In the genomic region with DNA sequence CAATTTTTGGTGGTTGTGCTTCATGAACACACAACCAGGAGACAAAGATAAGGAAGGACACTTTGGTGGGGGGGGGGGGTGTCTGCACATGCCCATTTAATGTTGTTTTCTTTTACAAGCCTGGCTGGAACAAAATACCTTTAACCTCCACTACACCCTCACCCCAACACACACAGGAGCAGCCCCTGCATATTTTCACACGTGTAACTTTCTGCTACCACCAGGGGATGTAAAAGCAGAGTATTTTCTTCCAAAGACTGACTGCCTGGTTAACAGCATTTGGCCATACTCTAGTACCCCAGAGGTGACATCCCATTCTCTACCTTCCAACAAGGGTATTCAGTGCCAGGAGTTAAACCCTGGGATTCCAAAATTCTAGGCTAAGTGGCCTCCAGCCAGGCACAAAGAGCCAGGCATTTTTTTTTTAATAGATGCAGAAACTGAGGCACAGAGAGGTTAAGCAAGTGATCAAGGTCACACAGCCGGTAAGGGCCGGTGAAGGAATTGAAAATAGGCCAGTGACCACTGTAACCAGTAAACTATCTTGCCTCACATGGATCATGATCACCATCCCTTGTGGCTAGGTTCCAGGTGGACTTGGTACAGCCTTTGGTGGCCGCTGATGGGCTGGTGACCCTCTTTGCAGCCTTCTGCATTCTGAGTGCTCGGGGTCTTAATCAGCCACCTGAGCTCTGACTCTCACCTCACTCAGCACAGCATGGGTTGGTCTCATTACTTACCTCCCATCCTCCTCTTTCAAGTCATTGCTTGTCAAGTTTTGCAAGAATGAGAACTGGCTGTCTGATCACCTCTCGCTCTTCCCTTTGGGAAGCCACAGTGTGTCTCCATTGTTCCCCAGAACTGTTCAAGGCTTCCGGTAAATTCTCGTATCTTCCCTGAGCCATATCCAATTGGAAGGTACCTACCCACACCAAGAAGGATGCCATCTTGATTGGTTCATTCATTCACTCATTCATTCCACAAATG, we compare ENCODE assay signal across 30 cellular contexts. TPM values are rescaled to one million over a fixed set of nuclear protein-coding genes. Genes with fewer than 3 reads are reported as not detected.
A peak's percentile ranks its signal among the peaks of the same experiment; 100 is the strongest.
DNase-seq lines count a peak whose midpoint lies in the region; ATAC-seq, FAIRE-seq and TF ChIP-seq lines count a peak whose summit lies in the region.
"Had no signal": no experiment of that assay in that cellular context is flagged by ENCODE, and none has a peak within 500 bp of the region (broad histone marks: within the 10 kb centered on the region; RNA-seq: fewer than 3 reads in every experiment).

No MANE protein-coding gene starts in this region.

- H3K4me2 ChIP-seq in SK-N-SH (no peak overlapping the region), H1 (ENCODE audit: insufficient read depth in 1 of 2, low read depth in 2 of 2, low read length in 2 of 2) (peak overlapping the region in 1 of 2 experiments; percentile 11; a peak in 1 of 4 replicates)
- H3K4me2 ChIP-seq: KMS-11 had no signal

- no peaks in the 10 kb centered on the region for H3K9me3 Mint-ChIP-seq in activated T-cell treated with anti-CD3 and anti-CD28 coated beads, Interleukin-2, amount 50 U/mL, for 24 hours
- H3K9me3 Mint-ChIP-seq: activated naive CD8-positive, alpha-beta T cell treated with anti-CD3 and anti-CD28 coated beads, Interleukin-2, amount 10 ng/mL, durations not matched to agents 7 days and 5 days; central memory CD8-positive, alpha-beta T cell; stimulated activated memory B cell treated with anti-CD40 and anti-IgM and Interleukin-4, amounts not matched to agents 10 μg/mL and 1 μg/mL and 100 μg/mL, for 72 hours had no signal

- POLR2A ChIA-PET in SK-N-SH (lab: Yijun Ruan, JAX) (no interaction called here), H1 (lab: Charles Lee; ENCODE audit: partially characterized antibody) (interaction anchor here (1.2 to 2.4 kb wide), 2 partner anchors 18 to 19 kb away, joined by 3 to 6 read pairs; no protein-coding TSS in a partner anchor)

- no peak for FAIRE-seq in H1 (lab: Jason Lieb, UNC)
- FAIRE-seq: astrocyte, endothelial cell of umbilical vein, HTR-8/SVneo, urothelium cell line had no signal

- no peak for ATAC-seq in SK-N-SH treated with all-trans-retinoic acid at 6 μM for 48 hours
- peak; percentile 22 for ATAC-seq in left lobe of liver
- ATAC-seq in GM21526 (IDR thresholded peaks at IDR 0.05; ENCODE audit: low FRiP score, unreplicated experiment): no peak
- ATAC-seq: activated CD4-positive, alpha-beta T cell treated with anti-CD3 and anti-CD28 coated beads for 36 hours; left cardiac atrium; stimulated activated memory B cell treated with anti-CD40 and anti-IgM and Interleukin-4, amounts not matched to agents 10 μg/mL and 1 μg/mL and 100 μg/mL, for 72 hours had no signal

- H3K9me3 ChIP-seq in SK-N-SH: no peaks in the 10 kb centered on the region
- no peaks in the 10 kb centered on the region for H3K9me3 ChIP-seq in H1 (ENCODE audit: insufficient read depth in 2 of 2, low read depth in 1 of 2, low read length in 1 of 2)
- H3K9me3 ChIP-seq: prostate gland, sigmoid colon had no signal

- no peak for TF ChIP-seq EP300 in SK-N-SH (IDR thresholded peaks at IDR 0.05; ENCODE audit: borderline replicate concordance in 1 of 2, low read depth in 1 of 2, low read length in 1 of 2)
- TF ChIP-seq EP300 in H1 (IDR thresholded peaks at IDR 0.05; ENCODE audit: borderline replicate concordance in 1 of 2, low read depth in 2 of 2, low read length in 2 of 2): no peak

- H4K8ac ChIP-seq in H1 (ENCODE audit: extremely low read depth, insufficient read depth, low read length): no peak overlapping the region

- H3K56ac ChIP-seq in H1 (replicated peaks; ENCODE audit: insufficient read length, low read depth, low read length): no peak overlapping the region

- no peak overlapping the region for H3K14ac ChIP-seq in H1 (ENCODE audit: insufficient read length)

- peaks cover 88% of the 10 kb centered on the region for H3K79me2 ChIP-seq in SK-N-SH (ENCODE audit: insufficient read depth)
- peaks cover 7 to 96% of the 10 kb centered on the region in 2 experiments for H3K79me2 ChIP-seq in H1 (ENCODE audit: control insufficient read depth in 1 of 2, insufficient read depth in 2 of 2, low read length in 2 of 2)

- no peaks in the 10 kb centered on the region for H3K9me2 ChIP-seq in SK-N-SH

- H3K27me3 Mint-ChIP-seq in activated T-cell treated with anti-CD3 and anti-CD28 coated beads, Interleukin-2, amount 50 U/mL, for 24 hours: peaks cover 12% of the 10 kb centered on the region
- H3K27me3 Mint-ChIP-seq: stimulated activated memory B cell treated with anti-CD40 and anti-IgM and Interleukin-4, amounts not matched to agents 10 μg/mL and 1 μg/mL and 100 μg/mL, for 72 hours had no signal

- DNase-seq in SK-N-SH: no peak
- no peak for DNase-seq in H1 (ENCODE audit: low read depth in 1 of 2, low spot score in 2 of 2)
- no peak for DNase-seq in left lobe of liver (ENCODE audit: low spot score)
- no peak for DNase-seq in activated T-cell treated with anti-CD3 and anti-CD28 coated beads, Interleukin-2, amount 50 U/mL, for 24 hours
- DNase-seq in stimulated activated naive CD4-positive, alpha-beta T cell treated with Interleukin-2 at 50 U/mL for 16 hours (lab: John Stamatoyannopoulos, UW): no peak
- DNase-seq in DMS114 treated with DMSO at 0.1 percent for 48 hours (lab: John Stamatoyannopoulos, UW; ENCODE audit: unreplicated experiment): no peak
- DNase-seq: activated CD4-positive, alpha-beta T cell treated with anti-CD3 and anti-CD28 coated beads for 36 hours; activated gamma-delta T cell; activated naive CD8-positive, alpha-beta T cell treated with anti-CD3 and anti-CD28 coated beads, Interleukin-2, amount 10 ng/mL, durations not matched to agents 7 days and 5 days; AML-193; CD4-positive, alpha-beta memory T cell; H7; left cardiac atrium; NCI-H2081; NCI-H446 treated with DMSO at 0.1 percent for 48 hours; sigmoid colon; stimulated activated CD4-positive, alpha-beta T cell treated with anti-CD3 and anti-CD28 coated beads, Interleukin-4, amount 100 ng/mL, for 24 hours; T-helper 2 cell had no signal

- no peaks in the 10 kb centered on the region for H3K4me1 Mint-ChIP-seq in activated T-cell treated with anti-CD3 and anti-CD28 coated beads, Interleukin-2, amount 50 U/mL, for 24 hours (ENCODE audit: low read depth)
- H3K4me1 Mint-ChIP-seq: activated CD4-positive, alpha-beta T cell treated with anti-CD3 and anti-CD28 coated beads for 36 hours; activated naive CD8-positive, alpha-beta T cell treated with anti-CD3 and anti-CD28 coated beads, Interleukin-2, amount 10 ng/mL, durations not matched to agents 7 days and 5 days; CD4-positive, alpha-beta memory T cell; central memory CD8-positive, alpha-beta T cell; stimulated activated memory B cell treated with anti-CD40 and anti-IgM and Interleukin-4, amounts not matched to agents 10 μg/mL and 1 μg/mL and 100 μg/mL, for 72 hours had no signal

- TF ChIP-seq CTCF in SK-N-SH (IDR thresholded peaks at IDR 0.05): 0 out of 2 replicates have a peak, but pooled peaks have one; percentile 15
- peak in 2 of 3 experiments; percentile 13 to 30; a peak in 1 of 4 replicates for TF ChIP-seq CTCF in H1 (IDR thresholded peaks at IDR 0.05; ENCODE audit: control extremely low read depth in 1 of 3, insufficient read depth in 1 of 3, low read depth in 1 of 3, low read length in 3 of 3)

- no peak overlapping the region for H3K27ac ChIP-seq in SK-N-SH (ENCODE audit: low read depth in 2 of 2, low read length in 1 of 2)
- no peak overlapping the region for H3K27ac ChIP-seq in H1 (ENCODE audit: low read depth, low read length)
- H3K27ac ChIP-seq: KMS-11, prostate gland, RWPE1, sigmoid colon had no signal

- no peak overlapping the region for H2BK15ac ChIP-seq in H1 (ENCODE audit: low read length)

- H2BK20ac ChIP-seq in H1 (ENCODE audit: low read length): no peak overlapping the region

- H3K4me3 ChIP-seq in SK-N-SH (ENCODE audit: low read depth in 2 of 2, low read length in 1 of 2) (no peak overlapping the region), H1 (ENCODE audit: extremely low read depth in 1 of 4, insufficient read depth in 2 of 4, low read depth in 3 of 4, low read length in 4 of 4) (no peak overlapping the region)
- H3K4me3 ChIP-seq: dorsolateral prefrontal cortex, prostate gland, sigmoid colon had no signal

- H4K20me1 ChIP-seq in SK-N-SH (ENCODE audit: insufficient read depth): peaks cover 14% of the 10 kb centered on the region; the same call in 1 of the 2 replicates
- H4K20me1 ChIP-seq in H1 (replicated peaks in 1 of 2; ENCODE audit: control insufficient read depth in 1 of 2, insufficient read depth in 2 of 2, low read length in 2 of 2): peaks cover 5 to 16% of the 10 kb centered on the region in 2 experiments

- no peak overlapping the region for H2AFZ ChIP-seq in SK-N-SH (ENCODE audit: low read depth)
- no peak overlapping the region for H2AFZ ChIP-seq in H1 (ENCODE audit: low read length)

- no peaks in the 10 kb centered on the region for H3K36me3 Mint-ChIP-seq in activated T-cell treated with anti-CD3 and anti-CD28 coated beads, Interleukin-2, amount 50 U/mL, for 24 hours (ENCODE audit: low read depth)
- H3K36me3 Mint-ChIP-seq: activated naive CD8-positive, alpha-beta T cell treated with anti-CD3 and anti-CD28 coated beads, Interleukin-2, amount 10 ng/mL, durations not matched to agents 7 days and 5 days; CD4-positive, alpha-beta memory T cell; stimulated activated memory B cell treated with anti-CD40 and anti-IgM and Interleukin-4, amounts not matched to agents 10 μg/mL and 1 μg/mL and 100 μg/mL, for 72 hours had no signal

- H3K23ac ChIP-seq in H1 (ENCODE audit: insufficient read length): no peak overlapping the region

- no peak overlapping the region for H4K91ac ChIP-seq in H1 (replicated peaks; ENCODE audit: insufficient read length, low read length)

- H3K9ac ChIP-seq in SK-N-SH: no peak overlapping the region
- no peak overlapping the region; a peak in 1 of 7 replicates for H3K9ac ChIP-seq in H1 (replicated peaks in 1 of 4; ENCODE audit: extremely low read depth in 1 of 4, low read depth in 3 of 4, low read length in 3 of 4)
- H3K9ac ChIP-seq: KMS-11 had no signal

- H3F3A ChIP-seq in SK-N-SH (replicated peaks; ENCODE audit: insufficient read depth): no peaks in the 10 kb centered on the region

- no peak overlapping the region for H2BK12ac ChIP-seq in H1 (ENCODE audit: low read depth, low read length)

- H3K79me1 ChIP-seq in H1 (ENCODE audit: low read depth, low read length): peaks cover 28% of the 10 kb centered on the region

- no peak overlapping the region for H4K5ac ChIP-seq in H1 (ENCODE audit: insufficient read length, low read depth, low read length)

- 88% methylated on average over 8 of the region's 8 CpGs for WGBS in SK-N-SH (ENCODE audit: low lambda C conversion rate)
- WGBS in H1 (ENCODE audit: extremely low coverage in 1 of 2, insufficient coverage in 1 of 2, insufficient read length in 1 of 2, insufficient replicate concordance in 2 of 2, low coverage in 1 of 2, low lambda C conversion rate in 2 of 2, missing lambda C conversion rate in 1 of 2), 2 experiments: 85% methylated on average over 8 of the region's 8 CpGs; no CpG with 5 or more reads in 1 of the 2 experiments

- H3K4me1 ChIP-seq in SK-N-SH (ENCODE audit: control insufficient read depth in 1 of 2, insufficient read depth in 2 of 2, low read depth in 1 of 2, low read length in 1 of 2) (peaks cover 0 to 8% of the 10 kb centered on the region in 2 experiments; a peak in 1 of 4 replicates), H1 (replicated peaks in 1 of 4; ENCODE audit: control insufficient read depth in 3 of 4, insufficient read depth in 4 of 4, low read length in 3 of 4) (peaks cover 0 to 14% (median 10%) of the 10 kb centered on the region in 4 experiments; a peak in 6 of 7 replicates)

- H3K27me3 ChIP-seq in SK-N-SH (ENCODE audit: insufficient read depth): no peaks in the 10 kb centered on the region
- H3K27me3 ChIP-seq in H1 (replicated peaks in 1 of 4; ENCODE audit: control insufficient read depth in 3 of 4, extremely low read depth in 1 of 4, insufficient read depth in 3 of 4, low read length in 3 of 4): no peaks in the 10 kb centered on the region
- H3K27me3 ChIP-seq: dorsolateral prefrontal cortex, sigmoid colon had no signal

- H3K4ac ChIP-seq in H1 (replicated peaks; ENCODE audit: insufficient read length, low read depth, low read length): no peak overlapping the region

- no peaks in the 10 kb centered on the region for H3K36me3 ChIP-seq in SK-N-SH (replicated peaks in 1 of 2; ENCODE audit: control insufficient read depth in 1 of 2, insufficient read depth in 2 of 2, low read length in 1 of 2)
- no peaks in the 10 kb centered on the region for H3K36me3 ChIP-seq in H1 (ENCODE audit: control insufficient read depth in 2 of 4, insufficient read depth in 4 of 4, low read length in 3 of 4)
- H3K36me3 ChIP-seq: prostate gland, sigmoid colon had no signal

- H2BK120ac ChIP-seq in H1 (replicated peaks; ENCODE audit: low read depth, low read length): no peak overlapping the region

- no peak overlapping the region for H3K18ac ChIP-seq in H1 (ENCODE audit: extremely low read depth, low read length)

- peak; percentile 10; the same call in 1 of the 2 replicates for TF ChIP-seq RAD21 in SK-N-SH (IDR thresholded peaks at IDR 0.05; ENCODE audit: low read length)
- peak; percentile 13 to 48; a peak in 3 of 4 replicates for TF ChIP-seq RAD21 in H1 (IDR thresholded peaks at IDR 0.05 in 1 of 2, conservative IDR thresholded peaks at IDR 0.05 in 1 of 2; ENCODE audit: low read depth in 2 of 2, low read length in 2 of 2)

- TF ChIP-seq POLR2A in H1 (IDR thresholded peaks at IDR 0.05; ENCODE audit: control extremely low read depth in 1 of 2, low read depth in 2 of 2, low read length in 2 of 2): no peak

- no peak overlapping the region for H3K27ac Mint-ChIP-seq in activated T-cell treated with anti-CD3 and anti-CD28 coated beads, Interleukin-2, amount 50 U/mL, for 24 hours
- H3K27ac Mint-ChIP-seq: activated CD4-positive, alpha-beta T cell treated with anti-CD3 and anti-CD28 coated beads for 36 hours; activated naive CD8-positive, alpha-beta T cell treated with anti-CD3 and anti-CD28 coated beads, Interleukin-2, amount 10 ng/mL, durations not matched to agents 7 days and 5 days; CD4-positive, alpha-beta memory T cell; stimulated activated memory B cell treated with anti-CD40 and anti-IgM and Interleukin-4, amounts not matched to agents 10 μg/mL and 1 μg/mL and 100 μg/mL, for 72 hours had no signal

- H3K4me3 Mint-ChIP-seq in activated T-cell treated with anti-CD3 and anti-CD28 coated beads, Interleukin-2, amount 50 U/mL, for 24 hours: no peak overlapping the region
- H3K4me3 Mint-ChIP-seq: activated CD4-positive, alpha-beta T cell treated with anti-CD3 and anti-CD28 coated beads for 36 hours; activated naive CD8-positive, alpha-beta T cell treated with anti-CD3 and anti-CD28 coated beads, Interleukin-2, amount 10 ng/mL, durations not matched to agents 7 days and 5 days; CD4-positive, alpha-beta memory T cell; central memory CD8-positive, alpha-beta T cell; stimulated activated memory B cell treated with anti-CD40 and anti-IgM and Interleukin-4, amounts not matched to agents 10 μg/mL and 1 μg/mL and 100 μg/mL, for 72 hours had no signal

- H2AK5ac ChIP-seq in H1 (ENCODE audit: low read depth, low read length): no peak overlapping the region

- CTCF ChIA-PET in SK-N-SH (lab: Yijun Ruan, JAX): interaction anchor here (0.9 to 2.0 kb wide), 3 partner anchors 18 to 120 kb away, joined by 3 to 4 read pairs (median 3); no protein-coding TSS in a partner anchor
- CTCF ChIA-PET in H1 (lab: Charles Lee; ENCODE audit: partially characterized antibody): interaction anchor here (0.5 to 1.8 kb wide), 7 partner anchors 10 to 242 kb away, joined by 3 to 8 read pairs (median 4); no protein-coding TSS in a partner anchor

- no peak overlapping the region for H2BK5ac ChIP-seq in H1 (ENCODE audit: low read depth, low read length)

- no peaks in the 10 kb centered on the region; the same call in 1 of the 2 replicates for H3K23me2 ChIP-seq in H1 (ENCODE audit: low read depth, low read length)

RNA-seq across cellular contexts. Expression of a gene that starts 20.4 kb away (rescaled TPM):
- polyA plus RNA-seq in SK-N-SH (2012; rRNA removed) (10.3 and 11.1 TPM in 2 replicates), H1 (2011; rRNA removed) (19.8 and 27.4 TPM in 2 replicates)
- polyA plus RNA-seq in SK-N-SH (2012; cell fraction: cytosol; rRNA removed): 7.0 and 8.2 TPM in 2 replicates
- 21.6 and 25.4 TPM in 2 replicates for polyA plus RNA-seq in SK-N-SH (2012; cell fraction: nucleus; rRNA removed)
- 77.9 and 78.0 TPM in 2 replicates for total RNA-seq in H1 (2021; fragmentation: NEBNext Ultra II Directional; extraction: Animal tissue kit (Norgen Biotek cat#: 25700))
- polyA plus RNA-seq in H1 (2011; cell fraction: cytosol; rRNA removed): 35.7 TPM
- 52.0 TPM for polyA plus RNA-seq in H1 (2011; cell fraction: nucleus; rRNA removed)
- polyA plus RNA-seq in H1 (2012, experiment 1 of 2): 36.7 to 49.8 TPM (median 41.1 TPM) in 4 replicates
- 1.9 TPM for polyA plus RNA-seq in H1 (2012, experiment 2 of 2)
- polyA plus RNA-seq in H1 (2013, experiment 1 of 2): 28.1 TPM
- polyA plus RNA-seq in H1 (2013, experiment 2 of 2): 28.5 TPM
- 127 and 157 TPM in 2 replicates for polyA minus RNA-seq in H1 (2011; rRNA and poly(A)+ RNA removed)
- polyA minus RNA-seq in H1 (2011; cell fraction: cytosol; rRNA and poly(A)+ RNA removed): 60.6 TPM
- polyA minus RNA-seq in H1 (2011; cell fraction: nucleus; rRNA and poly(A)+ RNA removed): 129 TPM
- 28.3 TPM for total RNA-seq in left lobe of liver
- total RNA-seq: activated naive CD8-positive, alpha-beta T cell treated with anti-CD3 and anti-CD28 coated beads, Interleukin-2, amount 10 ng/mL, durations not matched to agents 7 days and 5 days had no signal
- polyA plus RNA-seq: CD4-positive, alpha-beta memory T cell had no signal
